ENCODE assay signal across 17 cellular contexts in genomic region chr9:121581775-121582600, GRCh38.
DNase-seq lines count a peak whose midpoint lies in the region; ATAC-seq, FAIRE-seq and TF ChIP-seq lines count a peak whose summit lies in the region.
"Had no signal": no experiment of that assay in that cellular context is flagged by ENCODE, and none has a peak within 500 bp of the region (broad histone marks: within the 10 kb centered on the region; RNA-seq: fewer than 3 reads in every experiment).

No MANE protein-coding gene starts in this region.

- H3K4me1 Mint-ChIP-seq in mesothelial cell of epicardium (peaks cover 27% of the 10 kb centered on the region), type B pancreatic cell (ENCODE audit: unreplicated experiment) (peaks cover 54% of the 10 kb centered on the region)
- H3K4me1 Mint-ChIP-seq: activated CD4-positive, alpha-beta T cell treated with anti-CD3 and anti-CD28 coated beads for 36 hours; CD8-positive, alpha-beta memory T cell had no signal

- DNase-seq in Right ventricle myocardium inferior (ENCODE audit: missing footprints) (no peak), cardiac septum (ENCODE audit: low spot score) (no peak), frontal cortex (ENCODE audit: low spot score in 2 of 2) (peak; percentile 58), mesothelial cell of epicardium (ENCODE audit: low spot score in 2 of 2, unreplicated experiment in 2 of 2) (no peak), type B pancreatic cell (ENCODE audit: extremely low spot score, unreplicated experiment) (no peak), NK-92 (lab: John Stamatoyannopoulos, UW; ENCODE audit: unreplicated experiment) (no peak)
- no peak for DNase-seq in stimulated activated CD4-positive, alpha-beta T cell treated with anti-CD3 and anti-CD28 coated beads, Interleukin-1b, Interleukin-23, amount 100 ng/mL, for 48 hours
- DNase-seq: activated CD4-positive, alpha-beta T cell treated with anti-CD3 and anti-CD28 coated beads for 36 hours; activated CD8-positive, alpha-beta memory T cell treated with anti-CD3 and anti-CD28 coated beads, Interleukin-2, amount 50 U/mL, for 4 hours; activated naive CD4-positive, alpha-beta T cell; brain microvascular endothelial cell; CD8-positive, alpha-beta memory T cell; effector CD4-positive, alpha-beta T cell; mammary epithelial cell; SHP77 treated with DMSO at 0.1 percent for 48 hours had no signal

- H3K27me3 Mint-ChIP-seq in mesothelial cell of epicardium (ENCODE audit: low read depth) (peaks cover 1% of the 10 kb centered on the region), type B pancreatic cell (peaks cover 12% of the 10 kb centered on the region)

- no peak overlapping the region for H3K4me3 Mint-ChIP-seq in mesothelial cell of epicardium
- peak overlapping the region; percentile 64 for H3K4me3 Mint-ChIP-seq in type B pancreatic cell
- H3K4me3 Mint-ChIP-seq: activated CD4-positive, alpha-beta T cell treated with anti-CD3 and anti-CD28 coated beads for 36 hours; CD8-positive, alpha-beta memory T cell; stimulated activated effector memory CD8-positive, alpha-beta T cell treated with anti-CD3 and anti-CD28 coated beads, Interleukin-12 subunit alpha, Interleukin-12 subunit beta, amount 100 ng/mL, for 72 hours had no signal

- no peak for FAIRE-seq in frontal cortex (lab: Jason Lieb, UNC)

- peak overlapping the region; percentile 30 for H3K27ac Mint-ChIP-seq in mesothelial cell of epicardium
- H3K27ac Mint-ChIP-seq in type B pancreatic cell = peak overlapping the region; percentile 62
- H3K27ac Mint-ChIP-seq: activated CD4-positive, alpha-beta T cell treated with anti-CD3 and anti-CD28 coated beads for 36 hours; stimulated activated effector memory CD8-positive, alpha-beta T cell treated with anti-CD3 and anti-CD28 coated beads, Interleukin-12 subunit alpha, Interleukin-12 subunit beta, amount 100 ng/mL, for 72 hours had no signal

- ATAC-seq in Right ventricle myocardium inferior (peak; percentile 34), HG02884 (IDR thresholded peaks at IDR 0.05; ENCODE audit: unreplicated experiment) (no peak)
- ATAC-seq: activated CD4-positive, alpha-beta T cell treated with anti-CD3 and anti-CD28 coated beads for 36 hours; stimulated activated effector memory CD8-positive, alpha-beta T cell treated with anti-CD3 and anti-CD28 coated beads, Interleukin-12 subunit alpha, Interleukin-12 subunit beta, amount 100 ng/mL, for 72 hours had no signal

- TF ChIP-seq CTCF in mesothelial cell of epicardium (IDR thresholded peaks at IDR 0.05; ENCODE audit: unreplicated experiment) (no peak), type B pancreatic cell (conservative IDR thresholded peaks at IDR 0.05) (no peak)

- H3K36me3 Mint-ChIP-seq in mesothelial cell of epicardium = no peaks in the 10 kb centered on the region
- H3K36me3 Mint-ChIP-seq in type B pancreatic cell = no peaks in the 10 kb centered on the region
- H3K36me3 Mint-ChIP-seq: stimulated activated effector memory CD8-positive, alpha-beta T cell treated with anti-CD3 and anti-CD28 coated beads, Interleukin-12 subunit alpha, Interleukin-12 subunit beta, amount 100 ng/mL, for 72 hours had no signal

- no peaks in the 10 kb centered on the region for H3K9me3 Mint-ChIP-seq in mesothelial cell of epicardium
- H3K9me3 Mint-ChIP-seq in type B pancreatic cell = no peaks in the 10 kb centered on the region
- H3K9me3 Mint-ChIP-seq: CD8-positive, alpha-beta memory T cell; stimulated activated effector memory CD8-positive, alpha-beta T cell treated with anti-CD3 and anti-CD28 coated beads, Interleukin-12 subunit alpha, Interleukin-12 subunit beta, amount 100 ng/mL, for 72 hours had no signal

- intact Hi-C loops in Right ventricle myocardium inferior (cut with DNase I) = no loop called here
- intact Hi-C loops in cardiac septum (cut with DNase I) = no loop called here

Comparison
In these comparisons a context has a peak if more than half of its experiments do, and no peak if none do; other contexts are left out.
1. DNase-seq: peak in frontal cortex (2 of 2); none in Right ventricle myocardium inferior (single experiment), cardiac septum (single experiment), mesothelial cell of epicardium (0 of 2), type B pancreatic cell (single experiment), stimulated activated CD4-positive, alpha-beta T cell treated with anti-CD3 and anti-CD28 coated beads, Interleukin-1b, Interleukin-23, amount 100 ng/mL, for 48 hours (single experiment) and NK-92 (single experiment).